Comparison of ENCODE assay signal across 1 cellular context in the genomic region with DNA sequence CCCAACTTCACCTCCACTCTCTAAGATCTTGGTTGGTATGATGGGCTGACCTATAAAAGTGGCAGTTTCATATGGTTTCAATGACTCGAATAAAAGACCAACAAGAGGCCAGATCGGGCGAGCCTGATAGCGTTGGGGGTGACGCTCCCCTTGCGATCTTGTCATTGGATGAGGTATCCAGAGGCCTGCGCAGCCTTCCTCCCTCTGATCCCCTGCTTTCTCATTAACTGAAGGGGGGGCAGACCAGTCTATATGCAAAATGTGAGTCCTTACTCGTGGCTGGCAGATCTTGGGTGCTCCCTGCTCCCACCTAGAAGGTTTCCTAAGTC.
TF ChIP-seq lines count a peak whose summit lies in the region.

No MANE protein-coding gene starts in this region.

TF ChIP-seq in H1, 55 proteins besides CTCF, POLR2A, EP300 and RAD21:
- TF ChIP-seq ASH2L (IDR thresholded peaks at IDR 0.05; ENCODE audit: low read length) (peak; percentile 30), SIX5 (IDR thresholded peaks at IDR 0.05; ENCODE audit: low read depth, low read length) (no peak)
